ENCODE assay signal across 1 cellular context in genomic region chr9:33374634-33375237, GRCh38.
TF ChIP-seq lines count a peak whose summit lies in the region.

No MANE protein-coding gene starts in this region.

TF ChIP-seq in SK-N-SH, 30 proteins besides CTCF, POLR2A, EP300 and RAD21 (continued from another document):
- TF ChIP-seq, protein P1, sequence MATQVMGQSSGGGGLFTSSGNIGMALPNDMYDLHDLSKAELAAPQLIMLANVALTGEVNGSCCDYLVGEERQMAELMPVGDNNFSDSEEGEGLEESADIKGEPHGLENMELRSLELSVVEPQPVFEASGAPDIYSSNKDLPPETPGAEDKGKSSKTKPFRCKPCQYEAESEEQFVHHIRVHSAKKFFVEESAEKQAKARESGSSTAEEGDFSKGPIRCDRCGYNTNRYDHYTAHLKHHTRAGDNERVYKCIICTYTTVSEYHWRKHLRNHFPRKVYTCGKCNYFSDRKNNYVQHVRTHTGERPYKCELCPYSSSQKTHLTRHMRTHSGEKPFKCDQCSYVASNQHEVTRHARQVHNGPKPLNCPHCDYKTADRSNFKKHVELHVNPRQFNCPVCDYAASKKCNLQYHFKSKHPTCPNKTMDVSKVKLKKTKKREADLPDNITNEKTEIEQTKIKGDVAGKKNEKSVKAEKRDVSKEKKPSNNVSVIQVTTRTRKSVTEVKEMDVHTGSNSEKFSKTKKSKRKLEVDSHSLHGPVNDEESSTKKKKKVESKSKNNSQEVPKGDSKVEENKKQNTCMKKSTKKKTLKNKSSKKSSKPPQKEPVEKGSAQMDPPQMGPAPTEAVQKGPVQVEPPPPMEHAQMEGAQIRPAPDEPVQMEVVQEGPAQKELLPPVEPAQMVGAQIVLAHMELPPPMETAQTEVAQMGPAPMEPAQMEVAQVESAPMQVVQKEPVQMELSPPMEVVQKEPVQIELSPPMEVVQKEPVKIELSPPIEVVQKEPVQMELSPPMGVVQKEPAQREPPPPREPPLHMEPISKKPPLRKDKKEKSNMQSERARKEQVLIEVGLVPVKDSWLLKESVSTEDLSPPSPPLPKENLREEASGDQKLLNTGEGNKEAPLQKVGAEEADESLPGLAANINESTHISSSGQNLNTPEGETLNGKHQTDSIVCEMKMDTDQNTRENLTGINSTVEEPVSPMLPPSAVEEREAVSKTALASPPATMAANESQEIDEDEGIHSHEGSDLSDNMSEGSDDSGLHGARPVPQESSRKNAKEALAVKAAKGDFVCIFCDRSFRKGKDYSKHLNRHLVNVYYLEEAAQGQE (IDR thresholded peaks at IDR 0.05; ENCODE audit: low read depth, low read length) = no peak
- TF ChIP-seq, protein P2, sequence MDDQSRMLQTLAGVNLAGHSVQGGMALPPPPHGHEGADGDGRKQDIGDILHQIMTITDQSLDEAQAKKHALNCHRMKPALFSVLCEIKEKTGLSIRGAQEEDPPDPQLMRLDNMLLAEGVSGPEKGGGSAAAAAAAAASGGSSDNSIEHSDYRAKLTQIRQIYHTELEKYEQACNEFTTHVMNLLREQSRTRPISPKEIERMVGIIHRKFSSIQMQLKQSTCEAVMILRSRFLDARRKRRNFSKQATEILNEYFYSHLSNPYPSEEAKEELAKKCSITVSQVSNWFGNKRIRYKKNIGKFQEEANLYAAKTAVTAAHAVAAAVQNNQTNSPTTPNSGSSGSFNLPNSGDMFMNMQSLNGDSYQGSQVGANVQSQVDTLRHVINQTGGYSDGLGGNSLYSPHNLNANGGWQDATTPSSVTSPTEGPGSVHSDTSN (IDR thresholded peaks at IDR 0.05) = no peak
- TF ChIP-seq JUND (IDR thresholded peaks at IDR 0.05) = no peak
- peak; percentile 73 for TF ChIP-seq SMC3 (IDR thresholded peaks at IDR 0.05; ENCODE audit: low read depth, low read length)
- no peak for TF ChIP-seq GATA2 (CRISPR knock-in tag; IDR thresholded peaks at IDR 0.05)
